In genomic region chr2:71934595-71935263, GRCh38 we compare ENCODE assay signal across 10 cellular contexts.
DNase-seq lines count a peak whose midpoint lies in the region; ATAC-seq and TF ChIP-seq lines count a peak whose summit lies in the region.
"Had no signal": no experiment of that assay in that cellular context is flagged by ENCODE, and none has a peak within 500 bp of the region (broad histone marks: within the 10 kb centered on the region; RNA-seq: fewer than 3 reads in every experiment).

No MANE protein-coding gene starts in this region.

- peak overlapping the region in 1 of 2 donors; percentile 3 for H3K4me3 ChIP-seq in cardiac fibroblast (replicated peaks in 1 of 2; ENCODE audit: low read depth in 2 of 2, low read length in 2 of 2)
- H3K4me3 ChIP-seq in lung, result no peak overlapping the region

- 42 to 66% methylated on average over 4 of the region's 4 CpGs for WGBS in lung, 2 donors

- H3K27me3 ChIP-seq in lung (ENCODE audit: control insufficient read depth, insufficient read depth), result no peaks in the 10 kb centered on the region

- peak; percentile 38 for DNase-seq in activated CD8-positive, alpha-beta memory T cell treated with anti-CD3 and anti-CD28 coated beads for 24 hours
- no peak for DNase-seq in activated CD8-positive, alpha-beta memory T cell treated with anti-CD3 and anti-CD28 coated beads, Interleukin-2, amount 50 U/mL, for 48 hours
- DNase-seq in cardiac fibroblast (ENCODE audit: low read depth in 2 of 2) (peak; percentile 75 to 95), lung (ENCODE audit: low spot score) (peak; percentile 36), NCI-H446 treated with DMSO at 0.1 percent for 48 hours (lab: John Stamatoyannopoulos, UW) (no peak)
- no peak for DNase-seq in activated CD4-positive, alpha-beta T cell treated with anti-CD3 and anti-CD28 coated beads for 48 hours
- DNase-seq: activated gamma-delta T cell treated with Interleukin-2 at 50 U/mL for 16 hours, substantia nigra had no signal

- peak; percentile 50 for ATAC-seq in lung (ENCODE audit: insufficient read depth, low FRiP score)
- no peak for ATAC-seq in HG03025 (IDR thresholded peaks at IDR 0.05; ENCODE audit: low FRiP score, unreplicated experiment)
- no peak for ATAC-seq in GM19455 (IDR thresholded peaks at IDR 0.05; ENCODE audit: unreplicated experiment)

- no peak for TF ChIP-seq CTCF in cardiac fibroblast (IDR thresholded peaks at IDR 0.05; ENCODE audit: low read depth, low read length)
- TF ChIP-seq CTCF in lung (IDR thresholded peaks at IDR 0.05; ENCODE audit: control extremely low read depth, extremely low read depth), result no peak

- peaks cover 0 to 7% of the 10 kb centered on the region in 2 donors for H3K4me1 ChIP-seq in lung (ENCODE audit: control insufficient read depth in 2 of 2, insufficient read depth in 2 of 2, low read length in 2 of 2)

- no peaks in the 10 kb centered on the region for H3K36me3 ChIP-seq in lung (ENCODE audit: control insufficient read depth in 2 of 2, insufficient read depth in 2 of 2, low read length in 2 of 2)

- H3K9me3 ChIP-seq in lung (ENCODE audit: control insufficient read depth in 2 of 2, insufficient read depth in 1 of 2, low read length in 1 of 2), result no peaks in the 10 kb centered on the region

- H3K27ac ChIP-seq in lung (ENCODE audit: low read depth in 1 of 2, low read length in 1 of 2), result peak overlapping the region in 1 of 2 donors; percentile 34

Comparison
In these comparisons a context has a peak if more than half of its experiments do, and no peak if none do; other contexts are left out.
1. DNase-seq: peak in activated CD8-positive, alpha-beta memory T cell treated with anti-CD3 and anti-CD28 coated beads for 24 hours (single experiment), cardiac fibroblast (2 of 2) and lung (single experiment); none in activated CD8-positive, alpha-beta memory T cell treated with anti-CD3 and anti-CD28 coated beads, Interleukin-2, amount 50 U/mL, for 48 hours (single experiment), activated CD4-positive, alpha-beta T cell treated with anti-CD3 and anti-CD28 coated beads for 48 hours (single experiment) and NCI-H446 treated with DMSO at 0.1 percent for 48 hours (single experiment).